ENCODE assay signal across 25 cellular contexts in genomic region chr15:89030311-89030710, GRCh38. TPM values are rescaled to one million over a fixed set of nuclear protein-coding genes. Genes with fewer than 3 reads are reported as not detected.
DNase-seq lines count a peak whose midpoint lies in the region; ATAC-seq, FAIRE-seq and TF ChIP-seq lines count a peak whose summit lies in the region.
"Had no signal": no experiment of that assay in that cellular context is flagged by ENCODE, and none has a peak within 500 bp of the region (broad histone marks: within the 10 kb centered on the region; RNA-seq: fewer than 3 reads in every experiment).

No MANE protein-coding gene starts in this region.

- no peak for FAIRE-seq in HTR-8/SVneo (lab: Jason Lieb, UNC)
- FAIRE-seq: GM19239, H54 had no signal

- H3K4me3 ChIP-seq in RWPE2 (ENCODE audit: severe bottlenecking), result no peak overlapping the region
- H3K4me3 ChIP-seq: SJCRH30 had no signal

- DNase-seq in GM03348 (ENCODE audit: low spot score) (peak; percentile 30), RWPE2 (ENCODE audit: low spot score) (no peak), foreskin keratinocyte (peak in 1 of 2 donors; percentile 25), osteocyte (ENCODE audit: extremely low spot score, unreplicated experiment) (peak; percentile 11), DMS114 treated with DMSO at 0.1 percent for 48 hours (lab: John Stamatoyannopoulos, UW; ENCODE audit: unreplicated experiment) (no peak), DMS153 (lab: John Stamatoyannopoulos, UW) (no peak), HTR-8/SVneo (ENCODE audit: insufficient read length, low spot score) (no peak)
- DNase-seq: C1 segment of cervical spinal cord; CD4-positive, alpha-beta memory T cell; COR-L47; DMS79 treated with DMSO at 0.1 percent for 48 hours; NCI-H1092; NCI-H1417 treated with DMSO at 0.1 percent for 48 hours; NCI-H1694 treated with DMSO at 0.1 percent for 48 hours; NCI-H2081; NCI-H2227 treated with DMSO at 0.1 percent for 48 hours; NCI-H510A; NCI-H69; SJCRH30 had no signal

- no peak overlapping the region for H3K27ac Mint-ChIP-seq in osteocyte (ENCODE audit: unreplicated experiment)

- H3K9me3 Mint-ChIP-seq in osteocyte (ENCODE audit: unreplicated experiment), result peaks cover 6% of the 10 kb centered on the region

- H3K27ac ChIP-seq in RWPE2 (ENCODE audit: poor library complexity, severe bottlenecking) (no peak overlapping the region), foreskin keratinocyte (no peak overlapping the region)
- H3K27ac ChIP-seq: KMS-11, SJCRH30 had no signal

- no peaks in the 10 kb centered on the region for H3K4me1 Mint-ChIP-seq in osteocyte (ENCODE audit: unreplicated experiment)
- H3K4me1 Mint-ChIP-seq: CD4-positive, alpha-beta memory T cell had no signal

- no peaks in the 10 kb centered on the region for H3K36me3 ChIP-seq in RWPE2 (ENCODE audit: low read depth)
- H3K36me3 ChIP-seq: SJCRH30 had no signal

- no peaks in the 10 kb centered on the region for H3K27me3 ChIP-seq in RWPE2 (ENCODE audit: insufficient read depth, poor library complexity, severe bottlenecking)
- peaks cover 5% of the 10 kb centered on the region for H3K27me3 ChIP-seq in foreskin keratinocyte
- H3K27me3 ChIP-seq: SJCRH30 had no signal

- TF ChIP-seq CTCF in RWPE2 (IDR thresholded peaks at IDR 0.05; ENCODE audit: poor library complexity, severe bottlenecking), result no peak
- no peak for TF ChIP-seq CTCF in foreskin keratinocyte (conservative IDR thresholded peaks at IDR 0.05)
- TF ChIP-seq CTCF in osteocyte (IDR thresholded peaks at IDR 0.05), result no peak

- H3K36me3 Mint-ChIP-seq in osteocyte (ENCODE audit: unreplicated experiment), result peaks cover 2% of the 10 kb centered on the region
- H3K36me3 Mint-ChIP-seq: CD4-positive, alpha-beta memory T cell had no signal

- H3K4me1 ChIP-seq in RWPE2 (ENCODE audit: insufficient read depth, poor library complexity, severe bottlenecking), result no peaks in the 10 kb centered on the region
- no peaks in the 10 kb centered on the region for H3K4me1 ChIP-seq in foreskin keratinocyte
- H3K4me1 ChIP-seq: SJCRH30 had no signal

- H3K4me3 Mint-ChIP-seq in osteocyte (ENCODE audit: unreplicated experiment), result no peak overlapping the region

- peaks cover 11% of the 10 kb centered on the region for H3K27me3 Mint-ChIP-seq in osteocyte (ENCODE audit: unreplicated experiment)

- no peaks in the 10 kb centered on the region for H3K9me3 ChIP-seq in RWPE2 (ENCODE audit: severe bottlenecking)
- H3K9me3 ChIP-seq: SJCRH30 had no signal

- ATAC-seq in RWPE2 (ENCODE audit: low read depth) (peak; percentile 47; the same call in 1 of the 3 replicates), foreskin keratinocyte (peak; percentile 47), GM19395 (IDR thresholded peaks at IDR 0.05; ENCODE audit: unreplicated experiment) (no peak)
- ATAC-seq: Right ventricle myocardium inferior, SK-N-SH treated with all-trans-retinoic acid at 6 μM for 48 hours had no signal

RNA-seq across cellular contexts. Expression of gene ABHD2, which starts 57.9 kb away (rescaled TPM):
- 32.7 and 41.4 TPM in 2 replicates for total RNA-seq in foreskin keratinocyte
- polyA plus RNA-seq in foreskin keratinocyte, result 4.9 and 6.5 TPM in 2 replicates
- 85.7 and 92.2 TPM in 2 replicates for total RNA-seq in osteocyte

Comparison
In these comparisons a context has a peak if more than half of its experiments do, and no peak if none do; other contexts are left out.
1. DNase-seq: peak in GM03348 (single experiment) and osteocyte (single experiment); none in RWPE2 (single experiment), DMS114 treated with DMSO at 0.1 percent for 48 hours (single experiment), DMS153 (single experiment) and HTR-8/SVneo (single experiment).